Comparison of ENCODE assay signal across 7 cellular contexts in the genomic region with DNA sequence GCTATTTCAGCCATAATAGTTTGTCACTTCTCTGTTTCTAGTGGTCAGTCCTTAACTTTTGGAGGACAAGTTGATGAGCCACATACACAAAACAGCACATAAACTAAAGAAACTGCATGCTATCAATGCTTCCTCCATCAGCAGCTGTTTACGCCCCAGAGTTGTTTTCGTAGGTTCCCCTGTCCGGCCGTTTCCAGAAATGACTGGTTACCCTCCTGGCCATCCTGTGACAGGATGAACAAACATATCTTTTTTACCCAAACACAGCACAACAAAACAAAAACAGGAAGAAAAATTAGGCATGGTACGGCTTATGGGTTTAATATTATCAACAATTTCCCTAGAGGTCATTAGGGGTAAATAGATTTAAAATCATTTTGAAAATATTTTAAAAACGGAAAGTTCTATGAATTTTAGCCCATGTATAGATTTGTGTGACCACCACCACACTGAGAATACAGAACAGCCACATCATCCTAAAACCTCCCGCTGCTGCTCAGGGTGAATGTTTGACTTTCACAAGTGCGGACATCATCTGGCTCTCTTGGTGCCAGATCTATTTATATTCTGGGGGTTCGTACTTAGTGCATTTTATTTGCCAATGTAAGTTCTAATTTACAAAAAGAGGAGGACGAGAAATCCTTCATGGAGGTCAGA.
DNase-seq lines count a peak whose midpoint lies in the region; ATAC-seq and TF ChIP-seq lines count a peak whose summit lies in the region.

No MANE protein-coding gene starts in this region.

- H3K9ac ChIP-seq in colonic mucosa (ENCODE audit: low read depth in 2 of 2, low read length in 2 of 2) = peak overlapping the region; percentile 3 to 38

- no peak overlapping the region for H3K27ac ChIP-seq in colonic mucosa
- H3K27ac ChIP-seq in spleen = peak overlapping the region in 7 of 8 donors; percentile 9 to 84 (median 73)

- H3K4me3 ChIP-seq in colonic mucosa (no peak overlapping the region), spleen (no peak overlapping the region)

- no peak for DNase-seq in colonic mucosa
- DNase-seq in spleen = no peak
- DNase-seq in cortex of kidney (lab: John Stamatoyannopoulos, UW) = no peak
- DNase-seq in HK-2 (ENCODE audit: unreplicated experiment) = no peak
- DNase-seq in omental fat pad (ENCODE audit: low spot score) = no peak

- ATAC-seq in GM19351 (IDR thresholded peaks at IDR 0.05; ENCODE audit: unreplicated experiment) (peak; percentile 75), HG02938 (IDR thresholded peaks at IDR 0.05; ENCODE audit: unreplicated experiment) (peak; percentile 80), omental fat pad (ENCODE audit: low FRiP score) (no peak)

- intact Hi-C loops in colonic mucosa (cut with DNase I) = no loop called here
- intact Hi-C loops in spleen (cut with DNase I; ENCODE audit: low total_unique reads) = no loop called here

- 57 to 70% (median 61%) methylated on average over 10 of the region's 10 CpGs for WGBS in spleen, 5 donors

- no peaks in the 10 kb centered on the region for H3K27me3 ChIP-seq in colonic mucosa
- no peaks in the 10 kb centered on the region for H3K27me3 ChIP-seq in spleen (replicated peaks in 1 of 7)

- TF ChIP-seq CTCF in colonic mucosa (IDR thresholded peaks at IDR 0.05) = no peak
- peak in 1 of 11 experiments; percentile 8 for TF ChIP-seq CTCF in spleen (IDR thresholded peaks at IDR 0.05 in 8 of 11, conservative IDR thresholded peaks at IDR 0.05 in 3 of 11)
- TF ChIP-seq CTCF in omental fat pad (IDR thresholded peaks at IDR 0.05) = no peak

- H3K4me1 ChIP-seq in colonic mucosa = peaks cover 3% of the 10 kb centered on the region
- H3K4me1 ChIP-seq in spleen = peaks cover 11 to 76% (median 32%) of the 10 kb centered on the region in 6 donors

- H3K36me3 ChIP-seq in colonic mucosa = no peaks in the 10 kb centered on the region
- H3K36me3 ChIP-seq in spleen = peaks cover 0 to 82% (median 2%) of the 10 kb centered on the region in 6 donors

- no peak for TF ChIP-seq POLR2A in spleen (IDR thresholded peaks at IDR 0.05)

- H3K9me3 ChIP-seq in colonic mucosa (no peaks in the 10 kb centered on the region), spleen (no peaks in the 10 kb centered on the region)
